In genomic region chr12:58920102-58920955, GRCh38 we compare ENCODE assay signal across 1 cellular context.
TF ChIP-seq lines count a peak whose summit lies in the region.

LRIG3 (minus strand) TSS chr12:58920504; CDS start chr12:58920235, 269 bp downstream.

TF ChIP-seq in HepG2, 621 proteins besides CTCF, POLR2A, EP300 and RAD21 (continued from another document):
- TF ChIP-seq AKNA (CRISPR knock-in tag; IDR thresholded peaks at IDR 0.05; ENCODE audit: borderline replicate concordance) (0 out of 2 replicates have a peak, but pooled peaks have one; percentile 65), ATF7 (IDR thresholded peaks at IDR 0.05) (no peak), ATF7 (CRISPR knock-in tag; IDR thresholded peaks at IDR 0.05) (no peak), PRDM10 (CRISPR knock-in tag; IDR thresholded peaks at IDR 0.05; ENCODE audit: low read depth) (peak; percentile 52; the same call in 1 of the 2 replicates), ERF (CRISPR knock-in tag; IDR thresholded peaks at IDR 0.05) (0 out of 2 replicates have a peak, but pooled peaks have one; percentile 28), RELA (CRISPR knock-in tag; IDR thresholded peaks at IDR 0.05) (0 out of 2 replicates have a peak, but pooled peaks have one; percentile 64), ZNF574 (CRISPR knock-in tag; IDR thresholded peaks at IDR 0.05) (peak; percentile 64; the same call in 1 of the 2 replicates), NFE2L2 (IDR thresholded peaks at IDR 0.05; ENCODE audit: low read length) (no peak), ZFX (CRISPR knock-in tag; IDR thresholded peaks at IDR 0.05; ENCODE audit: low read depth) (peak; percentile 89)
